In genomic region chr7:1026721-1027151, GRCh38 we compare ENCODE assay signal across 10 cellular contexts. TPM values are rescaled to one million over a fixed set of nuclear protein-coding genes. Genes with fewer than 3 reads are reported as not detected.
A peak's percentile ranks its signal among the peaks of the same experiment; 100 is the strongest.
DNase-seq lines count a peak whose midpoint lies in the region; ATAC-seq and TF ChIP-seq lines count a peak whose summit lies in the region.
"Had no signal": no experiment of that assay in that cellular context is flagged by ENCODE, and none has a peak within 500 bp of the region (broad histone marks: within the 10 kb centered on the region; RNA-seq: fewer than 3 reads in every experiment).

No MANE protein-coding gene starts in this region.

- peaks cover 42 to 81% (median 62%) of the 10 kb centered on the region in 11 experiments; a peak in 21 of 22 replicates for H4K20me1 ChIP-seq in BLaER1 treated with 17β-estradiol and CSF1 and Interleukin-3, amounts not matched to agents 10 nM and 100 nM

- H3K36me3 Mint-ChIP-seq in activated naive CD8-positive, alpha-beta T cell treated with anti-CD3 and anti-CD28 coated beads for 36 hours = peaks cover 25% of the 10 kb centered on the region
- H3K36me3 Mint-ChIP-seq in naive B cell = peaks cover 3 to 12% of the 10 kb centered on the region in 2 donors

- peak overlapping the region; percentile 81 for H3K4me3 Mint-ChIP-seq in activated naive CD8-positive, alpha-beta T cell treated with anti-CD3 and anti-CD28 coated beads for 36 hours
- peak overlapping the region; percentile 82 to 93 (median 92) for H3K4me3 Mint-ChIP-seq in naive B cell

- peaks cover 24% of the 10 kb centered on the region for H3K4me1 Mint-ChIP-seq in activated naive CD8-positive, alpha-beta T cell treated with anti-CD3 and anti-CD28 coated beads for 36 hours
- H3K4me1 Mint-ChIP-seq in naive B cell = peaks cover 70 to 81% (median 73%) of the 10 kb centered on the region in 3 donors

- DNase-seq in activated naive CD8-positive, alpha-beta T cell treated with anti-CD3 and anti-CD28 coated beads for 36 hours = no peak
- DNase-seq in naive B cell (peak; percentile 63), NCI-H526 treated with DMSO at 0.1 percent for 48 hours (lab: John Stamatoyannopoulos, UW) (no peak), NCI-H2171 treated with DMSO at 0.1 percent for 48 hours (lab: John Stamatoyannopoulos, UW) (no peak)

- peaks cover 0 to 5% (median 2%) of the 10 kb centered on the region in 11 experiments; a peak in 8 of 22 replicates for H3K36me3 ChIP-seq in BLaER1 treated with 17β-estradiol and CSF1 and Interleukin-3, amounts not matched to agents 10 nM and 100 nM
- H3K36me3 ChIP-seq: uterus had no signal

- peaks cover 12 to 35% (median 17%) of the 10 kb centered on the region in 11 experiments; a peak in 18 of 22 replicates for H3K27me3 ChIP-seq in BLaER1 treated with 17β-estradiol and CSF1 and Interleukin-3, amounts not matched to agents 10 nM and 100 nM
- H3K27me3 ChIP-seq: uterus had no signal

- peaks cover 73 to 94% (median 90%) of the 10 kb centered on the region in 10 experiments for H3K4me1 ChIP-seq in BLaER1 treated with 17β-estradiol and CSF1 and Interleukin-3, amounts not matched to agents 10 nM and 100 nM

- H3K4me3 ChIP-seq in BLaER1 treated with 17β-estradiol and CSF1 and Interleukin-3, amounts not matched to agents 10 nM and 100 nM = peak overlapping the region in 7 of 10 experiments; percentile 19 to 72 (median 67); a peak in 8 of 20 replicates
- H3K4me3 ChIP-seq: SK-N-MC had no signal

- peak overlapping the region; percentile 86 to 100 (median 99) for H3K4me2 ChIP-seq in BLaER1 treated with 17β-estradiol and CSF1 and Interleukin-3, amounts not matched to agents 10 nM and 100 nM

- peak overlapping the region in 8 of 11 experiments; percentile 66 to 83 (median 80); a peak in 14 of 22 replicates for H3K9ac ChIP-seq in BLaER1 treated with 17β-estradiol and CSF1 and Interleukin-3, amounts not matched to agents 10 nM and 100 nM

- peak overlapping the region in 5 of 11 experiments; percentile 68 to 91 (median 88); a peak in 7 of 22 replicates for H3K27ac ChIP-seq in BLaER1 treated with 17β-estradiol and CSF1 and Interleukin-3, amounts not matched to agents 10 nM and 100 nM
- H3K27ac ChIP-seq: SK-N-MC had no signal

- no peaks in the 10 kb centered on the region for H3K27me3 Mint-ChIP-seq in activated naive CD8-positive, alpha-beta T cell treated with anti-CD3 and anti-CD28 coated beads for 36 hours
- H3K27me3 Mint-ChIP-seq in naive B cell = peaks cover 0 to 10% (median 0%) of the 10 kb centered on the region in 3 donors

- ATAC-seq in naive B cell (ENCODE audit: low read depth in 2 of 2) (no peak), GM18867 (IDR thresholded peaks at IDR 0.05; ENCODE audit: unreplicated experiment) (no peak), GM21723 (IDR thresholded peaks at IDR 0.05; ENCODE audit: unreplicated experiment) (no peak)

- peaks cover 0 to 4% (median 1%) of the 10 kb centered on the region in 11 experiments; a peak in 14 of 22 replicates for H3K9me3 ChIP-seq in BLaER1 treated with 17β-estradiol and CSF1 and Interleukin-3, amounts not matched to agents 10 nM and 100 nM (replicated peaks in 1 of 11)
- H3K9me3 ChIP-seq: uterus had no signal

- TF ChIP-seq POLR2A in GM19193 (IDR thresholded peaks at IDR 0.05; ENCODE audit: extremely low read depth, insufficient read depth, insufficient read length) = peak; percentile 9

- no peaks in the 10 kb centered on the region for H3K9me3 Mint-ChIP-seq in activated naive CD8-positive, alpha-beta T cell treated with anti-CD3 and anti-CD28 coated beads for 36 hours
- peaks cover 0 to 7% (median 0%) of the 10 kb centered on the region in 7 donors for H3K9me3 Mint-ChIP-seq in naive B cell

- no peak overlapping the region for H3K27ac Mint-ChIP-seq in activated naive CD8-positive, alpha-beta T cell treated with anti-CD3 and anti-CD28 coated beads for 36 hours
- peak overlapping the region; percentile 83 to 100 (median 100) for H3K27ac Mint-ChIP-seq in naive B cell

RNA-seq across cellular contexts. Expression of gene GPR146, which starts 17.6 kb away (rescaled TPM):
- total RNA-seq in activated naive CD8-positive, alpha-beta T cell treated with anti-CD3 and anti-CD28 coated beads for 36 hours = 1 to 10 TPM; 2.4 to 2.8 TPM
- 1 to 10 TPM; 2.0 to 9.7 (median 3.9) TPM for polyA plus RNA-seq in naive B cell (ENCODE audit: low read depth in 6 of 6)

RNA-seq across cellular contexts. Expression of gene CYP2W1, which starts 43.8 kb away (rescaled TPM):
- not detected for total RNA-seq in activated naive CD8-positive, alpha-beta T cell treated with anti-CD3 and anti-CD28 coated beads for 36 hours
- polyA plus RNA-seq in naive B cell (ENCODE audit: low read depth in 6 of 6) = not detected

RNA-seq across cellular contexts. Expression of gene COX19, which starts 51.4 kb away (rescaled TPM):
- total RNA-seq in activated naive CD8-positive, alpha-beta T cell treated with anti-CD3 and anti-CD28 coated beads for 36 hours = 10 to 100 TPM; 17.7 to 18.1 TPM
- polyA plus RNA-seq in naive B cell (ENCODE audit: low read depth in 6 of 6) = 10 to 100 TPM; 22.6 to 34.5 (median 27.0) TPM
